9 cellular contexts compared by ENCODE assay signal in the genomic region with DNA sequence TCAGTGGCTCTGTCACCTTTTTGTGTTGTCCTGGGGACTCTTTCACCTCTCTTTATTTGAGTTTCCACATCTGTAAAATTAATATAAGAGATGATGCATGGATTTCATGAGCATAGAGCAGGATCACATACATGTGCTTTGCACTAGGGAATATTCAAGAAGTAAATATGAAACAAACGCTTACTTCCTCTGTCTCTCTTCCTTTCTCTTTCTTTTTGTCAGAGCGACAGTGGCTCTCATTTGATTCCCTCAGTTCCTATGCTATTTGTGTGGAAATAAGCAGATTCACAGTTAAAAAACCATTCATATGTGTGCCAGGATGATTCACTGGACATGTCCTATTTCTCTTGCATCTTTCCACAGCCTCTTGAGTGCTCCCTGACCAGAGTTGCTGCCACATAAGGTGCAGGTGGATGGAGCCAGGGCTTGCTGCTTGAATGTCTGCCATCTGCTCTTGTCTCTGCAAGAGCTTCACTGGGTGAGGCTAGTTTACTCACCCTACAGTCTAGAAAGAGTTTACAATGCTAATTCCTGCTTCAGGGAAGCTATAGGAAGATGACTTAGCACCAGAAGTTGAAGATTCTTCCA.
DNase-seq lines count a peak whose midpoint lies in the region; ATAC-seq and TF ChIP-seq lines count a peak whose summit lies in the region.
"Had no signal": no experiment of that assay in that cellular context is flagged by ENCODE, and none has a peak within 500 bp of the region (broad histone marks: within the 10 kb centered on the region; RNA-seq: fewer than 3 reads in every experiment).

No MANE protein-coding gene starts in this region.

- H3K36me3 ChIP-seq in hepatocyte (replicated peaks; ENCODE audit: insufficient read depth, low read depth): no peaks in the 10 kb centered on the region

- no peak overlapping the region for H2AFZ ChIP-seq in hepatocyte

- no peaks in the 10 kb centered on the region for H3K9me2 ChIP-seq in hepatocyte (replicated peaks; ENCODE audit: insufficient read depth)

- no peak overlapping the region for H3K27ac ChIP-seq in hepatocyte

- H3K27me3 ChIP-seq in hepatocyte: no peaks in the 10 kb centered on the region

- TF ChIP-seq POLR2A in lower leg skin (IDR thresholded peaks at IDR 0.05): no peak

- intact Hi-C loops in lower leg skin (cut with DNase I; ENCODE audit: low total_unique reads): no loop called here

- H3K9me3 ChIP-seq in hepatocyte (ENCODE audit: low read depth): no peaks in the 10 kb centered on the region

- no peaks in the 10 kb centered on the region for H4K20me1 ChIP-seq in hepatocyte (ENCODE audit: insufficient read depth, poor library complexity, severe bottlenecking)

- H3K4me3 ChIP-seq in Jurkat, Clone E6-1 (ENCODE audit: low read length): peak overlapping the region; percentile 13
- no peak overlapping the region for H3K4me3 ChIP-seq in lower leg skin (ENCODE audit: low read depth, poor library complexity, severe bottlenecking)
- H3K4me3 ChIP-seq in hepatocyte: no peak overlapping the region

- peak; percentile 67 for ATAC-seq in GM18502 (IDR thresholded peaks at IDR 0.05; ENCODE audit: poor library complexity, unreplicated experiment)
- peak; percentile 79 for ATAC-seq in GM21529 (IDR thresholded peaks at IDR 0.05; ENCODE audit: unreplicated experiment)
- ATAC-seq: HCT116 had no signal

- no peak for TF ChIP-seq CTCF in lower leg skin (IDR thresholded peaks at IDR 0.05)
- no peak for TF ChIP-seq CTCF in hepatocyte (IDR thresholded peaks at IDR 0.05; ENCODE audit: poor library complexity)

- H3K4me2 ChIP-seq in hepatocyte: no peak overlapping the region

- no peak for DNase-seq in Jurkat, Clone E6-1 (ENCODE audit: low read depth, low spot score)
- DNase-seq in fibroblast of gingiva (ENCODE audit: low read depth) (peak; percentile 36), lower leg skin (ENCODE audit: low spot score in 2 of 2) (no peak), NCI-H82 treated with DMSO at 0.1 percent for 48 hours (lab: John Stamatoyannopoulos, UW; ENCODE audit: unreplicated experiment) (no peak), hepatocyte (ENCODE audit: low spot score) (no peak)
- DNase-seq in stimulated activated CD4-positive, alpha-beta T cell treated with anti-CD3 and anti-CD28 coated beads, Interleukin-2, amount 100 ng/mL, for 48 hours: no peak

- no peaks in the 10 kb centered on the region for H3K4me1 ChIP-seq in hepatocyte (ENCODE audit: insufficient read depth)

- no peaks in the 10 kb centered on the region for H3K79me2 ChIP-seq in hepatocyte

- WGBS in lower leg skin, 2 donors: 64 to 74% methylated on average over 2 of the region's 2 CpGs
- 91% methylated on average over 2 of the region's 2 CpGs for WGBS in hepatocyte (ENCODE audit: low lambda C conversion rate, missing lambda C conversion rate)
